In genomic region chr1:195765099-195765498, GRCh38 we compare ENCODE assay signal across 26 cellular contexts.
DNase-seq lines count a peak whose midpoint lies in the region; ATAC-seq, FAIRE-seq and TF ChIP-seq lines count a peak whose summit lies in the region.
"Had no signal": no experiment of that assay in that cellular context is flagged by ENCODE, and none has a peak within 500 bp of the region (broad histone marks: within the 10 kb centered on the region; RNA-seq: fewer than 3 reads in every experiment).

No MANE protein-coding gene starts in this region.

- H3K4me1 Mint-ChIP-seq in activated naive CD8-positive, alpha-beta T cell treated with anti-CD3 and anti-CD28 coated beads for 36 hours: no peaks in the 10 kb centered on the region
- H3K4me1 Mint-ChIP-seq: CD14-positive monocyte; CD4-positive, alpha-beta memory T cell; CD4-positive, CD25-positive, alpha-beta regulatory T cell; CD8-positive, alpha-beta memory T cell had no signal

- H3K4me3 Mint-ChIP-seq in activated naive CD8-positive, alpha-beta T cell treated with anti-CD3 and anti-CD28 coated beads for 36 hours: no peak overlapping the region
- H3K4me3 Mint-ChIP-seq: CD14-positive monocyte; CD4-positive, alpha-beta memory T cell; CD4-positive, CD25-positive, alpha-beta regulatory T cell; CD8-positive, alpha-beta memory T cell had no signal

- H3K14ac ChIP-seq in IMR-90 (replicated peaks; ENCODE audit: low read depth, low read length): no peak overlapping the region

- no peak for DNase-seq in HepG2 (ENCODE audit: low spot score)
- DNase-seq in right lobe of liver: no peak
- DNase-seq in IMR-90: no peak
- DNase-seq in K562 (ENCODE audit: extremely low read depth in 1 of 4, low spot score in 3 of 4): no peak
- no peak for DNase-seq in small intestine
- no peak for DNase-seq in activated naive CD8-positive, alpha-beta T cell treated with anti-CD3 and anti-CD28 coated beads for 36 hours
- no peak for DNase-seq in NCI-H2171 treated with DMSO at 0.1 percent for 48 hours (lab: John Stamatoyannopoulos, UW)
- DNase-seq in NCI-H2196 (lab: John Stamatoyannopoulos, UW; ENCODE audit: unreplicated experiment): no peak
- DNase-seq: ACHN; BE2C; C1 segment of cervical spinal cord; CD4-positive, alpha-beta memory T cell; CD4-positive, CD25-positive, alpha-beta regulatory T cell; CD8-positive, alpha-beta memory T cell; COR-L47; DMS 273 treated with DMSO at 0.1 percent for 48 hours; DMS153; DMS53; DMS79; DND-41; EL; GF-D8 had no signal

- H3K4ac ChIP-seq in IMR-90 (ENCODE audit: low read depth, low read length): no peak overlapping the region

- no peak overlapping the region for H2BK120ac ChIP-seq in IMR-90 (ENCODE audit: low read depth, low read length)

- no peak overlapping the region for H3K27ac Mint-ChIP-seq in activated naive CD8-positive, alpha-beta T cell treated with anti-CD3 and anti-CD28 coated beads for 36 hours
- H3K27ac Mint-ChIP-seq: CD14-positive monocyte; CD4-positive, alpha-beta memory T cell; CD4-positive, CD25-positive, alpha-beta regulatory T cell; CD8-positive, alpha-beta memory T cell had no signal

- no peaks in the 10 kb centered on the region for H3K79me1 ChIP-seq in IMR-90 (ENCODE audit: low read depth in 1 of 2, low read length in 2 of 2)

- TF ChIP-seq POLR2A in HepG2 (IDR thresholded peaks at IDR 0.05; ENCODE audit: insufficient read depth in 1 of 2, low read depth in 2 of 2, low read length in 2 of 2): no peak
- TF ChIP-seq POLR2A in right lobe of liver (IDR thresholded peaks at IDR 0.05): no peak
- TF ChIP-seq POLR2A in IMR-90 (IDR thresholded peaks at IDR 0.05; ENCODE audit: low read depth, low read length): no peak
- no peak for TF ChIP-seq POLR2A in K562 (conservative IDR thresholded peaks at IDR 0.05)

- H3K23ac ChIP-seq in IMR-90 (ENCODE audit: low read depth, low read length): no peak overlapping the region

- H3K27ac ChIP-seq in HepG2 (ENCODE audit: extremely low read length, insufficient read depth, low read length) (no peak overlapping the region), right lobe of liver (no peak overlapping the region), IMR-90 (ENCODE audit: insufficient read depth, low read length) (no peak overlapping the region), K562 (ENCODE audit: extremely low read depth, low read depth, low read length) (no peak overlapping the region), small intestine (ENCODE audit: low read depth in 1 of 2, low read length in 1 of 2) (no peak overlapping the region)
- H3K27ac ChIP-seq: 22Rv1, BLaER1 had no signal

- H3K27me3 ChIP-seq in HepG2 (ENCODE audit: control insufficient read depth in 1 of 2, insufficient read depth in 2 of 2, low read length in 2 of 2) (no peaks in the 10 kb centered on the region), right lobe of liver (no peaks in the 10 kb centered on the region), IMR-90 (ENCODE audit: control insufficient read depth, insufficient read depth, low read length) (no peaks in the 10 kb centered on the region), K562 (ENCODE audit: control insufficient read depth in 2 of 2, insufficient read depth in 2 of 2, low read length in 2 of 2) (no peaks in the 10 kb centered on the region), small intestine (ENCODE audit: control insufficient read depth in 2 of 2, insufficient read depth in 2 of 2, low read length in 2 of 2) (no peaks in the 10 kb centered on the region)
- H3K27me3 ChIP-seq: BE2C, BLaER1 had no signal

- H3K4me3 ChIP-seq in HepG2 (replicated peaks in 1 of 3; ENCODE audit: insufficient read depth in 1 of 3, low read depth in 2 of 3, low read length in 3 of 3) (no peak overlapping the region), right lobe of liver (no peak overlapping the region), IMR-90 (ENCODE audit: insufficient read depth, low read depth, low read length) (no peak overlapping the region), K562 (no peak overlapping the region), small intestine (ENCODE audit: low read depth in 1 of 2, low read length in 2 of 2) (no peak overlapping the region)
- H3K4me3 ChIP-seq: BLaER1 had no signal

- no peak for TF ChIP-seq RAD21 in HepG2 (CRISPR knock-in tag; IDR thresholded peaks at IDR 0.05)
- TF ChIP-seq RAD21 in IMR-90 (IDR thresholded peaks at IDR 0.05; ENCODE audit: low read length): no peak
- no peak for TF ChIP-seq RAD21 in K562 (CRISPR knock-in tag; conservative IDR thresholded peaks at IDR 0.05 in 1 of 2, IDR thresholded peaks at IDR 0.05 in 1 of 2)

- POLR2A ChIA-PET in HepG2 (lab: Yijun Ruan, JAX): no interaction called here
- POLR2A ChIA-PET in IMR-90 (lab: Charles Lee; ENCODE audit: unreplicated experiment): no interaction called here
- POLR2A ChIA-PET in K562 (lab: Yijun Ruan, JAX): no interaction called here

- H4K8ac ChIP-seq in IMR-90 (ENCODE audit: low read depth in 2 of 2, low read length in 2 of 2): no peak overlapping the region

- FAIRE-seq in HepG2 (lab: Jason Lieb, UNC): no peak
- FAIRE-seq in K562 (lab: Jason Lieb, UNC): no peak
- peak; percentile 26 for FAIRE-seq in small intestine (lab: Jason Lieb, UNC)
- FAIRE-seq: GM12891 had no signal

- H3K9me1 ChIP-seq in IMR-90 (ENCODE audit: insufficient read depth, low read length): no peaks in the 10 kb centered on the region
- no peaks in the 10 kb centered on the region for H3K9me1 ChIP-seq in K562 (ENCODE audit: control insufficient read depth, insufficient read depth, low read length)

- no peak overlapping the region for H3K18ac ChIP-seq in IMR-90 (ENCODE audit: low read depth, low read length)

- H3K9me3 Mint-ChIP-seq in activated naive CD8-positive, alpha-beta T cell treated with anti-CD3 and anti-CD28 coated beads for 36 hours: no peaks in the 10 kb centered on the region
- H3K9me3 Mint-ChIP-seq: CD8-positive, alpha-beta memory T cell had no signal

- no peak overlapping the region for H2BK15ac ChIP-seq in IMR-90 (ENCODE audit: low read depth, low read length)

- no peak overlapping the region for H2BK20ac ChIP-seq in IMR-90 (ENCODE audit: low read depth, low read length)

- TF ChIP-seq CTCF in HepG2 (CRISPR knock-in tag; IDR thresholded peaks at IDR 0.05): no peak
- TF ChIP-seq CTCF in right lobe of liver (IDR thresholded peaks at IDR 0.05): no peak
- no peak for TF ChIP-seq CTCF in IMR-90 (conservative IDR thresholded peaks at IDR 0.05; ENCODE audit: low read depth, low read length)
- TF ChIP-seq CTCF in K562 (IDR thresholded peaks at IDR 0.05 in 2 of 3, conservative IDR thresholded peaks at IDR 0.05 in 1 of 3; ENCODE audit: insufficient read depth in 2 of 3, low read depth in 1 of 3, low read length in 3 of 3): no peak

- no peak overlapping the region for H3K9ac ChIP-seq in HepG2 (ENCODE audit: insufficient read depth, low read depth, low read length)
- no peak overlapping the region for H3K9ac ChIP-seq in IMR-90 (ENCODE audit: low read depth, low read length)
- H3K9ac ChIP-seq in K562 (ENCODE audit: insufficient read depth in 1 of 2, low read depth in 2 of 2, low read length in 2 of 2): no peak overlapping the region
- H3K9ac ChIP-seq: BLaER1 had no signal

- no peak for TF ChIP-seq EP300 in HepG2 (IDR thresholded peaks at IDR 0.05; ENCODE audit: low read depth in 2 of 2, low read length in 2 of 2)
- no peak for TF ChIP-seq EP300 in HepG2 (CRISPR knock-in tag; IDR thresholded peaks at IDR 0.05; ENCODE audit: borderline replicate concordance)
- TF ChIP-seq EP300 in K562 (IDR thresholded peaks at IDR 0.05; ENCODE audit: low read length): no peak

- H2AK5ac ChIP-seq in IMR-90 (ENCODE audit: low read depth, low read length): no peak overlapping the region

- H4K5ac ChIP-seq in IMR-90 (ENCODE audit: low read depth, low read length): no peak overlapping the region

- dilution Hi-C loops in IMR-90 (cut with HindIII; ENCODE audit: low sequenced_read_pairs, unreplicated experiment): no loop called here

- no peak overlapping the region for H3K4me2 ChIP-seq in HepG2 (ENCODE audit: low read depth, low read length)
- H3K4me2 ChIP-seq in IMR-90 (ENCODE audit: low read depth, low read length): no peak overlapping the region
- H3K4me2 ChIP-seq in K562 (ENCODE audit: insufficient read depth, low read length): no peak overlapping the region
- H3K4me2 ChIP-seq: BLaER1 had no signal

- no TSS peak for BruUV-seq in HepG2 (replicated peaks; lab: Mats Ljungman, UMichigan)
- BruUV-seq in IMR-90 (replicated peaks; lab: Mats Ljungman, UMichigan): no TSS peak
- BruUV-seq in K562 (replicated peaks; lab: Mats Ljungman, UMichigan): no TSS peak

- no peaks in the 10 kb centered on the region for H3K9me3 ChIP-seq in HepG2 (ENCODE audit: low read length)
- no peaks in the 10 kb centered on the region for H3K9me3 ChIP-seq in right lobe of liver
- H3K9me3 ChIP-seq in IMR-90 (ENCODE audit: control insufficient read depth, insufficient read depth, low read length): no peaks in the 10 kb centered on the region
- no peaks in the 10 kb centered on the region for H3K9me3 ChIP-seq in K562 (replicated peaks; ENCODE audit: control insufficient read depth, insufficient read depth, low read depth, low read length)
- H3K9me3 ChIP-seq in small intestine (ENCODE audit: control insufficient read depth, low read depth): no peaks in the 10 kb centered on the region
- H3K9me3 ChIP-seq: BE2C, BLaER1 had no signal

- no peak for ATAC-seq in HepG2
- no peak for ATAC-seq in right lobe of liver
- no peak for ATAC-seq in IMR-90 (ENCODE audit: low read depth)
- no peak for ATAC-seq in K562

- H2BK5ac ChIP-seq in IMR-90 (ENCODE audit: low read depth, low read length, poor library complexity, severe bottlenecking): no peak overlapping the region

- in situ Hi-C loops in HepG2 (cut with HindIII; ENCODE audit: extremely low pct_ligation_motif_present, low pct_unique_long_range_greater_than_20kb) (no loop called here), IMR-90 (cut with MboI; ENCODE audit: low sequenced_read_pairs) (no loop called here), K562 (cut with MboI) (no loop called here)

- H4K20me1 ChIP-seq in HepG2 (ENCODE audit: insufficient read depth, low read length) (no peaks in the 10 kb centered on the region), IMR-90 (ENCODE audit: insufficient read depth, low read length) (no peaks in the 10 kb centered on the region), K562 (replicated peaks; ENCODE audit: control insufficient read depth, insufficient read depth, low read length) (no peaks in the 10 kb centered on the region)
- H4K20me1 ChIP-seq: BLaER1 had no signal

- H3K36me3 Mint-ChIP-seq in activated naive CD8-positive, alpha-beta T cell treated with anti-CD3 and anti-CD28 coated beads for 36 hours: no peaks in the 10 kb centered on the region
- H3K36me3 Mint-ChIP-seq: CD14-positive monocyte; CD4-positive, alpha-beta memory T cell; CD4-positive, CD25-positive, alpha-beta regulatory T cell; CD8-positive, alpha-beta memory T cell had no signal

- no peaks in the 10 kb centered on the region for H3K27me3 Mint-ChIP-seq in activated naive CD8-positive, alpha-beta T cell treated with anti-CD3 and anti-CD28 coated beads for 36 hours
- H3K27me3 Mint-ChIP-seq: CD4-positive, alpha-beta memory T cell; CD4-positive, CD25-positive, alpha-beta regulatory T cell; CD8-positive, alpha-beta memory T cell had no signal

- intact Hi-C loops in HepG2 (cut with micrococcal nuclease; ENCODE audit: unreplicated experiment): no loop called here
- intact Hi-C loops in right lobe of liver (cut with DNase I): no loop called here
- intact Hi-C loops in IMR-90 (cut with micrococcal nuclease): no loop called here
- intact Hi-C loops in K562 (cut with micrococcal nuclease): no loop called here

- H3K79me2 ChIP-seq in HepG2 (ENCODE audit: insufficient read depth, low read length) (no peaks in the 10 kb centered on the region), K562 (ENCODE audit: control insufficient read depth, insufficient read depth, low read length) (no peaks in the 10 kb centered on the region)

- H2AFZ ChIP-seq in HepG2 (ENCODE audit: low read length) (no peak overlapping the region), IMR-90 (replicated peaks; ENCODE audit: low read length, poor library complexity) (no peak overlapping the region), K562 (ENCODE audit: low read depth, low read length) (peak overlapping the region; percentile 95; the same call in 1 of the 2 replicates)

- H3K4me1 ChIP-seq in HepG2 (ENCODE audit: insufficient read depth, low read length): no peaks in the 10 kb centered on the region
- H3K4me1 ChIP-seq in right lobe of liver: no peaks in the 10 kb centered on the region
- peaks cover 2% of the 10 kb centered on the region for H3K4me1 ChIP-seq in IMR-90 (ENCODE audit: control insufficient read depth, insufficient read depth, low read length)
- H3K4me1 ChIP-seq in K562 (replicated peaks in 1 of 2; ENCODE audit: control insufficient read depth in 2 of 2, insufficient read depth in 2 of 2, low read length in 2 of 2): peaks cover 0 to 5% of the 10 kb centered on the region in 2 experiments; a peak in 2 of 5 replicates
- H3K4me1 ChIP-seq in small intestine (ENCODE audit: control insufficient read depth in 2 of 2, insufficient read depth in 1 of 2, low read depth in 1 of 2, low read length in 1 of 2): no peaks in the 10 kb centered on the region
- H3K4me1 ChIP-seq: BE2C, BLaER1 had no signal

- 49% methylated on average over 1 of the region's 1 CpG for WGBS in HepG2 (ENCODE audit: low lambda C conversion rate)
- 75% methylated on average over 1 of the region's 1 CpG for WGBS in right lobe of liver (ENCODE audit: insufficient coverage, low coverage, low lambda C conversion rate, missing lambda C conversion rate)
- no CpG with 5 or more reads among the region's 1 CpG for WGBS in IMR-90 (ENCODE audit: extremely low coverage in 2 of 2, insufficient read length in 1 of 2), 2 experiments
- WGBS in K562 (ENCODE audit: insufficient coverage, low coverage, missing lambda C conversion rate): 50% methylated on average over 1 of the region's 1 CpG
- WGBS in small intestine, 3 donors: 93 to 100% (median 97%) methylated on average over 1 of the region's 1 CpG

- no peak overlapping the region for H3K56ac ChIP-seq in IMR-90 (ENCODE audit: extremely low read depth, insufficient read depth, low read length)

- CTCF ChIA-PET in HepG2 (lab: Yijun Ruan, JAX; ENCODE audit: low intra/inter-chr PET ratio, low total read pairs): no interaction called here
- CTCF ChIA-PET in IMR-90 (lab: Yijun Ruan, JAX): no interaction called here
- CTCF ChIA-PET in K562 (lab: Yijun Ruan, JAX; ENCODE audit: low intra/inter-chr PET ratio): no interaction called here

- H3K36me3 ChIP-seq in HepG2 (replicated peaks in 1 of 2; ENCODE audit: control insufficient read depth in 1 of 2, insufficient read depth in 2 of 2, low read length in 2 of 2): no peaks in the 10 kb centered on the region
- no peaks in the 10 kb centered on the region for H3K36me3 ChIP-seq in right lobe of liver
- no peaks in the 10 kb centered on the region for H3K36me3 ChIP-seq in IMR-90 (ENCODE audit: control insufficient read depth, insufficient read depth, low read length)
- H3K36me3 ChIP-seq in K562 (ENCODE audit: control insufficient read depth, insufficient read depth, low read length): no peaks in the 10 kb centered on the region
- H3K36me3 ChIP-seq in small intestine (ENCODE audit: control insufficient read depth in 2 of 2, insufficient read depth in 2 of 2, low read length in 2 of 2): no peaks in the 10 kb centered on the region
- H3K36me3 ChIP-seq: BE2C, BLaER1 had no signal

- no peak overlapping the region for H2AK9ac ChIP-seq in IMR-90 (replicated peaks; ENCODE audit: low read depth, low read length, poor library complexity)

- no peak overlapping the region for H4K91ac ChIP-seq in IMR-90 (ENCODE audit: insufficient read depth, low read depth, low read length)

Comparison
In these comparisons a context has a peak if more than half of its experiments do, and no peak if none do; other contexts are left out.
1. Of the 241 proteins assayed by ChIP-seq in both HepG2 and K562: peak only in HepG2: none; only in K562: MAFG; in both: MAFF and MAFK; in neither: 238.